19 cellular contexts compared by ENCODE assay signal in genomic region chr9:78676009-78676408, GRCh38.
"Had no signal": no experiment of that assay in that cellular context is flagged by ENCODE, and none has a peak within 500 bp of the region (broad histone marks: within the 10 kb centered on the region; RNA-seq: fewer than 3 reads in every experiment).

No MANE protein-coding gene starts in this region.

- H3K4me3 ChIP-seq: coronary artery, gastrocnemius medialis, heart left ventricle, left ventricle myocardium inferior, right atrium auricular region, skin epidermis, suprapubic skin, transverse colon had no signal

- H3K27me3 ChIP-seq: brain microvascular endothelial cell, gastrocnemius medialis, heart left ventricle, right atrium auricular region, suprapubic skin, transverse colon had no signal

- ATAC-seq: activated CD8-positive, alpha-beta T cell treated with anti-CD3 and anti-CD28 coated beads for 36 hours; gastrocnemius medialis; heart left ventricle; stimulated activated naive CD8-positive, alpha-beta T cell treated with anti-CD3 and anti-CD28 coated beads, Interleukin-15, amount 100 ng/mL, for 72 hours had no signal

- H3K27ac ChIP-seq: brain microvascular endothelial cell, coronary artery, gastrocnemius medialis, heart left ventricle, left ventricle myocardium inferior, right atrium auricular region, skin epidermis, suprapubic skin, transverse colon had no signal

- H3K4me1 ChIP-seq: gastrocnemius medialis, heart left ventricle, left ventricle myocardium inferior, right atrium auricular region, suprapubic skin, transverse colon had no signal

- H3K36me3 ChIP-seq: brain microvascular endothelial cell, gastrocnemius medialis, heart left ventricle, left ventricle myocardium inferior, right atrium auricular region, suprapubic skin, transverse colon had no signal

- H3K9me3 ChIP-seq: gastrocnemius medialis, heart left ventricle, left ventricle myocardium inferior, right atrium auricular region, suprapubic skin, transverse colon had no signal

- DNase-seq: activated CD4-positive, alpha-beta T cell treated with anti-CD3 and anti-CD28 coated beads, Interleukin-2, amount 10 ng/mL, durations not matched to agents 24 days and 14 days; activated CD8-positive, alpha-beta T cell treated with anti-CD3 and anti-CD28 coated beads for 36 hours; activated naive CD4-positive, alpha-beta T cell treated with Interleukin-2 at 50 U/mL for 16 hours; activated naive CD8-positive, alpha-beta T cell treated with anti-CD3 and anti-CD28 coated beads, Interleukin-2, amount 10 ng/mL, durations not matched to agents 7 days and 5 days; activated T-cell treated with anti-CD3 and anti-CD28 coated beads, Interleukin-2, amount 50 U/mL, for 24 hours; brain microvascular endothelial cell; erythroblast; gastrocnemius medialis; heart left ventricle; kidney; left ventricle myocardium inferior; mammary epithelial cell; stimulated activated CD4-positive, alpha-beta T cell treated with anti-CD3 and anti-CD28 coated beads, Interleukin-4, amount 100 ng/mL, for 1 hour; stimulated activated naive CD8-positive, alpha-beta T cell treated with anti-CD3 and anti-CD28 coated beads, Interleukin-15, amount 100 ng/mL, for 72 hours; transverse colon had no signal
